ENCODE assay signal across 17 cellular contexts in genomic region chr2:75342504-75343175, GRCh38.
A peak's percentile ranks its signal among the peaks of the same experiment; 100 is the strongest.
DNase-seq lines count a peak whose midpoint lies in the region; ATAC-seq and TF ChIP-seq lines count a peak whose summit lies in the region.
"Had no signal": no experiment of that assay in that cellular context is flagged by ENCODE, and none has a peak within 500 bp of the region (broad histone marks: within the 10 kb centered on the region; RNA-seq: fewer than 3 reads in every experiment).

No MANE protein-coding gene starts in this region.

- TF ChIP-seq CTCF in dorsolateral prefrontal cortex (IDR thresholded peaks at IDR 0.05 in 54 of 56, conservative IDR thresholded peaks at IDR 0.05 in 2 of 56; ENCODE audit: low read depth in 1 of 56, partially characterized antibody in 56 of 56) = no peak

- DNase-seq in KBM-7 (no peak), dorsolateral prefrontal cortex (no peak)
- DNase-seq: activated naive CD8-positive, alpha-beta T cell treated with anti-CD3 and anti-CD28 coated beads, Interleukin-2, amount 10 ng/mL, durations not matched to agents 7 days and 5 days; activated T-cell treated with anti-CD3 and anti-CD28 coated beads, Interleukin-2, amount 50 U/mL, for 24 hours; glutamatergic neuron; GM23248; mesendoderm; NCI-H187; NCI-H524 treated with DMSO at 0.1 percent for 48 hours had no signal

- ATAC-seq in GM18517 (IDR thresholded peaks at IDR 0.05; ENCODE audit: unreplicated experiment) = peak; percentile 82
- peak; percentile 56 for ATAC-seq in GM21360 (IDR thresholded peaks at IDR 0.05; ENCODE audit: unreplicated experiment)
- ATAC-seq in HG02938 (IDR thresholded peaks at IDR 0.05; ENCODE audit: unreplicated experiment) = peak; percentile 72
- peak; percentile 58 for ATAC-seq in HG03575 (IDR thresholded peaks at IDR 0.05; ENCODE audit: extremely low read depth, insufficient number of reproducible peaks, low FRiP score, unreplicated experiment)
- ATAC-seq in GM21825 (IDR thresholded peaks at IDR 0.05; ENCODE audit: unreplicated experiment) = no peak
- no peak for ATAC-seq in GM19455 (IDR thresholded peaks at IDR 0.05; ENCODE audit: unreplicated experiment)
- ATAC-seq: esophagus mucosa had no signal

- H3K27ac ChIP-seq in dorsolateral prefrontal cortex = no peak overlapping the region
- H3K27ac ChIP-seq: breast epithelium, GM23248 had no signal

- intact Hi-C loops in dorsolateral prefrontal cortex (cut with DNase I) = no loop called here

- in situ Hi-C loops in KBM-7 (cut with MboI; ENCODE audit: low pct_unique_long_range_greater_than_20kb, low sequenced_read_pairs) = no loop called here

- H3K27me3 ChIP-seq in dorsolateral prefrontal cortex = peaks cover 0 to 33% (median 0%) of the 10 kb centered on the region in 45 donors
- H3K27me3 ChIP-seq: breast epithelium had no signal

- H3K4me3 ChIP-seq in dorsolateral prefrontal cortex = no peak overlapping the region
- H3K4me3 ChIP-seq: breast epithelium, GM23248 had no signal

Comparison
In these comparisons a context has a peak if more than half of its experiments do, and no peak if none do; other contexts are left out.
1. ATAC-seq: peak in GM18517 (single experiment), GM21360 (single experiment), HG02938 (single experiment) and HG03575 (single experiment); none in GM21825 (single experiment) and GM19455 (single experiment).